In the genomic region with DNA sequence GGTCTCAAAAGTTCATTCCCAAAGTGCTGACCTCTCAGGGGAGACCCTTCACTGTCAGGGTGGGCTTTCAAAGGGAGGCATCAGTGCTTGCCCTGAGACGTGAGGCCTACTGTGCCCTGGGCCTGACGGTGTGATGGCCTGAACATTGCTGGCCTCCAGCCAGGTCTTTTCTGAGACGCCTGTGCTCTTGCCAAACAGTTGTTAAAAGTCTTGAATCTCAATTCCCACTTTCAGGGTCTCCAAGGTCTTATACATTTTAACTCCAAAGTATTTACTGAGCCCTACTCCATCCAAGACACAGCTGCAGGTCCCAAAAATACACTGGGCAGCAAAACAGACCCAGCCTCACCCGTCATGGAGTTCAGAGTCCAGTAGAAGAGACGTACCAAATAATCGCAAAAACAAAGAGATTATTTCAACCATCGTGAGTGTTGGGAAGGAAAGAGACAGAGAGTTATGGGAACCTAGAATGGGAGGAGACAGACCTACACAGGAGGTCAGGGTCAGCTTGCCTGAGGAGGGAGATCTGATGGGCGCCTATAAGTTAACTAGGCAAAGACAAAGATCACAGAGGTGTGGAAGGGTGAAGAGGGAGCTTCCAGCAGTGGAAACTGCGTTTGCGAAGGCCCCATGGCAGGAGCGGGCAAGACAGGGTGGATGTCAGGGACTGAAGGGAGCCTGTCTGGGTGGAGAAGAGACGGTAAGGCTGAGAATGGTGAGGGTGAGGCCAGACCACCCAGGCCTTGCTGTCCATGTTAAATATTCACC, we compare ENCODE assay signal across 1 cellular context.
TF ChIP-seq lines count a peak whose summit lies in the region.

No MANE protein-coding gene starts in this region.

TF ChIP-seq in HepG2, 621 proteins besides CTCF, POLR2A, EP300 and RAD21 (continued from another document and continues in another):
- TF ChIP-seq, protein P1, sequence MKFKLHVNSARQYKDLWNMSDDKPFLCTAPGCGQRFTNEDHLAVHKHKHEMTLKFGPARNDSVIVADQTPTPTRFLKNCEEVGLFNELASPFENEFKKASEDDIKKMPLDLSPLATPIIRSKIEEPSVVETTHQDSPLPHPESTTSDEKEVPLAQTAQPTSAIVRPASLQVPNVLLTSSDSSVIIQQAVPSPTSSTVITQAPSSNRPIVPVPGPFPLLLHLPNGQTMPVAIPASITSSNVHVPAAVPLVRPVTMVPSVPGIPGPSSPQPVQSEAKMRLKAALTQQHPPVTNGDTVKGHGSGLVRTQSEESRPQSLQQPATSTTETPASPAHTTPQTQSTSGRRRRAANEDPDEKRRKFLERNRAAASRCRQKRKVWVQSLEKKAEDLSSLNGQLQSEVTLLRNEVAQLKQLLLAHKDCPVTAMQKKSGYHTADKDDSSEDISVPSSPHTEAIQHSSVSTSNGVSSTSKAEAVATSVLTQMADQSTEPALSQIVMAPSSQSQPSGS (CRISPR knock-in tag; IDR thresholded peaks at IDR 0.05): no peak
- no peak for TF ChIP-seq AFF4 (CRISPR knock-in tag; IDR thresholded peaks at IDR 0.05)
- no peak for TF ChIP-seq NFKB2 (CRISPR knock-in tag; IDR thresholded peaks at IDR 0.05; ENCODE audit: borderline replicate concordance)
- TF ChIP-seq, protein P2, sequence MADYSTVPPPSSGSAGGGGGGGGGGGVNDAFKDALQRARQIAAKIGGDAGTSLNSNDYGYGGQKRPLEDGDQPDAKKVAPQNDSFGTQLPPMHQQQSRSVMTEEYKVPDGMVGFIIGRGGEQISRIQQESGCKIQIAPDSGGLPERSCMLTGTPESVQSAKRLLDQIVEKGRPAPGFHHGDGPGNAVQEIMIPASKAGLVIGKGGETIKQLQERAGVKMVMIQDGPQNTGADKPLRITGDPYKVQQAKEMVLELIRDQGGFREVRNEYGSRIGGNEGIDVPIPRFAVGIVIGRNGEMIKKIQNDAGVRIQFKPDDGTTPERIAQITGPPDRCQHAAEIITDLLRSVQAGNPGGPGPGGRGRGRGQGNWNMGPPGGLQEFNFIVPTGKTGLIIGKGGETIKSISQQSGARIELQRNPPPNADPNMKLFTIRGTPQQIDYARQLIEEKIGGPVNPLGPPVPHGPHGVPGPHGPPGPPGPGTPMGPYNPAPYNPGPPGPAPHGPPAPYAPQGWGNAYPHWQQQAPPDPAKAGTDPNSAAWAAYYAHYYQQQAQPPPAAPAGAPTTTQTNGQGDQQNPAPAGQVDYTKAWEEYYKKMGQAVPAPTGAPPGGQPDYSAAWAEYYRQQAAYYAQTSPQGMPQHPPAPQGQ (CRISPR knock-in tag; IDR thresholded peaks at IDR 0.05; ENCODE audit: borderline replicate concordance): no peak
- no peak for TF ChIP-seq SKI (IDR thresholded peaks at IDR 0.05; ENCODE audit: partially characterized antibody)
- no peak for TF ChIP-seq SOX13 (IDR thresholded peaks at IDR 0.05)
- TF ChIP-seq SOX13 (CRISPR knock-in tag; conservative IDR thresholded peaks at IDR 0.05 in 1 of 2, IDR thresholded peaks at IDR 0.05 in 1 of 2): peak in 1 of 2 experiments; percentile 84; a peak in 2 of 4 replicates
- TF ChIP-seq ZSCAN9 (CRISPR knock-in tag; IDR thresholded peaks at IDR 0.05; ENCODE audit: borderline replicate concordance): peak; percentile 53; the same call in 1 of the 2 replicates
- no peak for TF ChIP-seq SUZ12 (IDR thresholded peaks at IDR 0.05; ENCODE audit: low read depth, low read length)
- TF ChIP-seq RXRA (CRISPR knock-in tag; IDR thresholded peaks at IDR 0.05): no peak
- TF ChIP-seq, protein P3, sequence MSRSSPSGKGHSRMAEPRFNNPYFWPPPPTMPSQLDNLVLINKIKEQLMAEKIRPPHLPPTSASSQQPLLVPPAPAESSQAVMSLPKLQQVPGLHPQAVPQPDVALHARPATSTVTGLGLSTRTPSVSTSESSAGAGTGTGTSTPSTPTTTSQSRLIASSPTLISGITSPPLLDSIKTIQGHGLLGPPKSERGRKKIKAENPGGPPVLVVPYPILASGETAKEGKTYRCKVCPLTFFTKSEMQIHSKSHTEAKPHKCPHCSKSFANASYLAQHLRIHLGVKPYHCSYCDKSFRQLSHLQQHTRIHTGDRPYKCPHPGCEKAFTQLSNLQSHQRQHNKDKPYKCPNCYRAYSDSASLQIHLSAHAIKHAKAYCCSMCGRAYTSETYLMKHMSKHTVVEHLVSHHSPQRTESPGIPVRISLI (CRISPR knock-in tag; IDR thresholded peaks at IDR 0.05; ENCODE audit: borderline replicate concordance): peak; percentile 25; the same call in 1 of the 2 replicates
- TF ChIP-seq, protein P4, sequence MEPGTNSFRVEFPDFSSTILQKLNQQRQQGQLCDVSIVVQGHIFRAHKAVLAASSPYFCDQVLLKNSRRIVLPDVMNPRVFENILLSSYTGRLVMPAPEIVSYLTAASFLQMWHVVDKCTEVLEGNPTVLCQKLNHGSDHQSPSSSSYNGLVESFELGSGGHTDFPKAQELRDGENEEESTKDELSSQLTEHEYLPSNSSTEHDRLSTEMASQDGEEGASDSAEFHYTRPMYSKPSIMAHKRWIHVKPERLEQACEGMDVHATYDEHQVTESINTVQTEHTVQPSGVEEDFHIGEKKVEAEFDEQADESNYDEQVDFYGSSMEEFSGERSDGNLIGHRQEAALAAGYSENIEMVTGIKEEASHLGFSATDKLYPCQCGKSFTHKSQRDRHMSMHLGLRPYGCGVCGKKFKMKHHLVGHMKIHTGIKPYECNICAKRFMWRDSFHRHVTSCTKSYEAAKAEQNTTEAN (CRISPR knock-in tag; conservative IDR thresholded peaks at IDR 0.05): no peak
- TF ChIP-seq, protein P5, sequence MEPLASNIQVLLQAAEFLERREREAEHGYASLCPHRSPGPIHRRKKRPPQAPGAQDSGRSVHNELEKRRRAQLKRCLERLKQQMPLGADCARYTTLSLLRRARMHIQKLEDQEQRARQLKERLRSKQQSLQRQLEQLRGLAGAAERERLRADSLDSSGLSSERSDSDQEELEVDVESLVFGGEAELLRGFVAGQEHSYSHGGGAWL (CRISPR knock-in tag; IDR thresholded peaks at IDR 0.05): no peak
- no peak for TF ChIP-seq PCBP2 (optimal IDR thresholded peaks at IDR 0.05; ENCODE audit: low read depth, low read length, poor library complexity, severe bottlenecking)
- no peak for TF ChIP-seq HOXA7 (CRISPR knock-in tag; IDR thresholded peaks at IDR 0.05)
- no peak for TF ChIP-seq POLR2AphosphoS5 (IDR thresholded peaks at IDR 0.05; ENCODE audit: low read depth, low read length)
- peak; percentile 53 for TF ChIP-seq XRCC5 (optimal IDR thresholded peaks at IDR 0.05; ENCODE audit: low read length)
- no peak for TF ChIP-seq ZNF737 (CRISPR knock-in tag; IDR thresholded peaks at IDR 0.05; ENCODE audit: borderline replicate concordance)
- TF ChIP-seq, protein P6, sequence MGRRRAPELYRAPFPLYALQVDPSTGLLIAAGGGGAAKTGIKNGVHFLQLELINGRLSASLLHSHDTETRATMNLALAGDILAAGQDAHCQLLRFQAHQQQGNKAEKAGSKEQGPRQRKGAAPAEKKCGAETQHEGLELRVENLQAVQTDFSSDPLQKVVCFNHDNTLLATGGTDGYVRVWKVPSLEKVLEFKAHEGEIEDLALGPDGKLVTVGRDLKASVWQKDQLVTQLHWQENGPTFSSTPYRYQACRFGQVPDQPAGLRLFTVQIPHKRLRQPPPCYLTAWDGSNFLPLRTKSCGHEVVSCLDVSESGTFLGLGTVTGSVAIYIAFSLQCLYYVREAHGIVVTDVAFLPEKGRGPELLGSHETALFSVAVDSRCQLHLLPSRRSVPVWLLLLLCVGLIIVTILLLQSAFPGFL (CRISPR knock-in tag; IDR thresholded peaks at IDR 0.05): no peak
- peak; percentile 34; the same call in 1 of the 2 replicates for TF ChIP-seq ZNF34 (CRISPR knock-in tag; IDR thresholded peaks at IDR 0.05; ENCODE audit: borderline replicate concordance)
- peak; percentile 53; the same call in 1 of the 2 replicates for TF ChIP-seq KAT8 (CRISPR knock-in tag; IDR thresholded peaks at IDR 0.05)
- TF ChIP-seq NCOR1 (IDR thresholded peaks at IDR 0.05; ENCODE audit: borderline replicate concordance, low read length): peak; percentile 92
- TF ChIP-seq ESRRA (CRISPR knock-in tag; IDR thresholded peaks at IDR 0.05; ENCODE audit: low read depth): 0 out of 2 replicates have a peak, but pooled peaks have one; percentile 38
- TF ChIP-seq SP2 (CRISPR knock-in tag; IDR thresholded peaks at IDR 0.05): no peak
- TF ChIP-seq, protein P7, sequence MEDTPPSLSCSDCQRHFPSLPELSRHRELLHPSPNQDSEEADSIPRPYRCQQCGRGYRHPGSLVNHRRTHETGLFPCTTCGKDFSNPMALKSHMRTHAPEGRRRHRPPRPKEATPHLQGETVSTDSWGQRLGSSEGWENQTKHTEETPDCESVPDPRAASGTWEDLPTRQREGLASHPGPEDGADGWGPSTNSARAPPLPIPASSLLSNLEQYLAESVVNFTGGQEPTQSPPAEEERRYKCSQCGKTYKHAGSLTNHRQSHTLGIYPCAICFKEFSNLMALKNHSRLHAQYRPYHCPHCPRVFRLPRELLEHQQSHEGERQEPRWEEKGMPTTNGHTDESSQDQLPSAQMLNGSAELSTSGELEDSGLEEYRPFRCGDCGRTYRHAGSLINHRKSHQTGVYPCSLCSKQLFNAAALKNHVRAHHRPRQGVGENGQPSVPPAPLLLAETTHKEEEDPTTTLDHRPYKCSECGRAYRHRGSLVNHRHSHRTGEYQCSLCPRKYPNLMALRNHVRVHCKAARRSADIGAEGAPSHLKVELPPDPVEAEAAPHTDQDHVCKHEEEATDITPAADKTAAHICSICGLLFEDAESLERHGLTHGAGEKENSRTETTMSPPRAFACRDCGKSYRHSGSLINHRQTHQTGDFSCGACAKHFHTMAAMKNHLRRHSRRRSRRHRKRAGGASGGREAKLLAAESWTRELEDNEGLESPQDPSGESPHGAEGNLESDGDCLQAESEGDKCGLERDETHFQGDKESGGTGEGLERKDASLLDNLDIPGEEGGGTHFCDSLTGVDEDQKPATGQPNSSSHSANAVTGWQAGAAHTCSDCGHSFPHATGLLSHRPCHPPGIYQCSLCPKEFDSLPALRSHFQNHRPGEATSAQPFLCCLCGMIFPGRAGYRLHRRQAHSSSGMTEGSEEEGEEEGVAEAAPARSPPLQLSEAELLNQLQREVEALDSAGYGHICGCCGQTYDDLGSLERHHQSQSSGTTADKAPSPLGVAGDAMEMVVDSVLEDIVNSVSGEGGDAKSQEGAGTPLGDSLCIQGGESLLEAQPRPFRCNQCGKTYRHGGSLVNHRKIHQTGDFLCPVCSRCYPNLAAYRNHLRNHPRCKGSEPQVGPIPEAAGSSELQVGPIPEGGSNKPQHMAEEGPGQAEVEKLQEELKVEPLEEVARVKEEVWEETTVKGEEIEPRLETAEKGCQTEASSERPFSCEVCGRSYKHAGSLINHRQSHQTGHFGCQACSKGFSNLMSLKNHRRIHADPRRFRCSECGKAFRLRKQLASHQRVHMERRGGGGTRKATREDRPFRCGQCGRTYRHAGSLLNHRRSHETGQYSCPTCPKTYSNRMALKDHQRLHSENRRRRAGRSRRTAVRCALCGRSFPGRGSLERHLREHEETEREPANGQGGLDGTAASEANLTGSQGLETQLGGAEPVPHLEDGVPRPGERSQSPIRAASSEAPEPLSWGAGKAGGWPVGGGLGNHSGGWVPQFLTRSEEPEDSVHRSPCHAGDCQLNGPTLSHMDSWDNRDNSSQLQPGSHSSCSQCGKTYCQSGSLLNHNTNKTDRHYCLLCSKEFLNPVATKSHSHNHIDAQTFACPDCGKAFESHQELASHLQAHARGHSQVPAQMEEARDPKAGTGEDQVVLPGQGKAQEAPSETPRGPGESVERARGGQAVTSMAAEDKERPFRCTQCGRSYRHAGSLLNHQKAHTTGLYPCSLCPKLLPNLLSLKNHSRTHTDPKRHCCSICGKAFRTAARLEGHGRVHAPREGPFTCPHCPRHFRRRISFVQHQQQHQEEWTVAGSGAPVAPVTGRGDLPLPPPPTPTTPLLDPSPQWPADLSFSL (CRISPR knock-in tag; IDR thresholded peaks at IDR 0.05): 0 out of 2 replicates have a peak, but pooled peaks have one; percentile 6
- no peak for TF ChIP-seq MED8 (CRISPR knock-in tag; IDR thresholded peaks at IDR 0.05; ENCODE audit: insufficient replicate concordance)
- TF ChIP-seq KLF16 (CRISPR knock-in tag; IDR thresholded peaks at IDR 0.05): no peak
- peak; percentile 78 for TF ChIP-seq ZFY (CRISPR knock-in tag; IDR thresholded peaks at IDR 0.05)
- TF ChIP-seq, protein P8, sequence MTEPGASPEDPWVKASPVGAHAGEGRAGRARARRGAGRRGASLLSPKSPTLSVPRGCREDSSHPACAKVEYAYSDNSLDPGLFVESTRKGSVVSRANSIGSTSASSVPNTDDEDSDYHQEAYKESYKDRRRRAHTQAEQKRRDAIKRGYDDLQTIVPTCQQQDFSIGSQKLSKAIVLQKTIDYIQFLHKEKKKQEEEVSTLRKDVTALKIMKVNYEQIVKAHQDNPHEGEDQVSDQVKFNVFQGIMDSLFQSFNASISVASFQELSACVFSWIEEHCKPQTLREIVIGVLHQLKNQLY (CRISPR knock-in tag; IDR thresholded peaks at IDR 0.05): no peak
- no peak for TF ChIP-seq FOXC1 (CRISPR knock-in tag; IDR thresholded peaks at IDR 0.05; ENCODE audit: borderline replicate concordance)
